In genomic region chr17:75695830-75696271, GRCh38 we compare ENCODE assay signal across 14 cellular contexts. TPM values are rescaled to one million over a fixed set of nuclear protein-coding genes. Genes with fewer than 3 reads are reported as not detected.
DNase-seq lines count a peak whose midpoint lies in the region; ATAC-seq, FAIRE-seq and TF ChIP-seq lines count a peak whose summit lies in the region.
"Had no signal": no experiment of that assay in that cellular context is flagged by ENCODE, and none has a peak within 500 bp of the region (broad histone marks: within the 10 kb centered on the region; RNA-seq: fewer than 3 reads in every experiment).

No MANE protein-coding gene starts in this region.

- H3K27me3 Mint-ChIP-seq in activated T-helper 2 cell treated with anti-CD3 and anti-CD28 coated beads, Interferon-gamma antibody, Interleukin-2, Interleukin-4, amounts not matched to agents 10 μg/mL and 5 μg/mL and 100 μg/mL, durations not matched to agents 14 hours and 24 hours and 36 hours (ENCODE audit: low read depth), result no peaks in the 10 kb centered on the region
- H3K27me3 Mint-ChIP-seq: activated CD4-positive, alpha-beta T cell treated with anti-CD3 and anti-CD28 coated beads for 36 hours; naive thymus-derived CD4-positive, alpha-beta T cell had no signal

- TF ChIP-seq CTCF in breast epithelium (IDR thresholded peaks at IDR 0.05) (no peak), psoas muscle (IDR thresholded peaks at IDR 0.05) (no peak)

- DNase-seq in GM23248, result no peak
- DNase-seq in breast epithelium (ENCODE audit: low spot score in 2 of 2), result peak in 1 of 2 donors; percentile 90
- DNase-seq in right cardiac atrium, result peak; percentile 57 to 84 (median 83)
- peak; percentile 65 to 91 for DNase-seq in psoas muscle
- no peak for DNase-seq in glomerular visceral epithelial cell (ENCODE audit: extremely low spot score)
- DNase-seq in urothelium cell line (ENCODE audit: low spot score), result no peak
- DNase-seq in activated T-helper 2 cell treated with anti-CD3 and anti-CD28 coated beads, Interferon-gamma antibody, Interleukin-2, Interleukin-4, amounts not matched to agents 10 μg/mL and 5 μg/mL and 100 μg/mL, durations not matched to agents 14 hours and 24 hours and 36 hours (ENCODE audit: low spot score), result no peak
- DNase-seq: activated CD4-positive, alpha-beta T cell treated with anti-CD3 and anti-CD28 coated beads for 36 hours; activated T-cell treated with anti-CD3 and anti-CD28 coated beads, Interleukin-2, amount 50 U/mL, for 72 hours; DMS153; naive thymus-derived CD4-positive, alpha-beta T cell had no signal

- no peak overlapping the region for H3K27ac Mint-ChIP-seq in activated T-helper 2 cell treated with anti-CD3 and anti-CD28 coated beads, Interferon-gamma antibody, Interleukin-2, Interleukin-4, amounts not matched to agents 10 μg/mL and 5 μg/mL and 100 μg/mL, durations not matched to agents 14 hours and 24 hours and 36 hours
- H3K27ac Mint-ChIP-seq: activated CD4-positive, alpha-beta T cell treated with anti-CD3 and anti-CD28 coated beads for 36 hours; activated T-cell treated with anti-CD3 and anti-CD28 coated beads, Interleukin-2, amount 50 U/mL, for 72 hours had no signal

- no peaks in the 10 kb centered on the region for H3K9me3 ChIP-seq in GM23248 (ENCODE audit: low read depth)
- no peaks in the 10 kb centered on the region for H3K9me3 ChIP-seq in breast epithelium
- H3K9me3 ChIP-seq in right cardiac atrium (ENCODE audit: control insufficient read depth, low read length), result no peaks in the 10 kb centered on the region
- no peaks in the 10 kb centered on the region for H3K9me3 ChIP-seq in psoas muscle

- no peak overlapping the region for H3K4me3 Mint-ChIP-seq in activated T-helper 2 cell treated with anti-CD3 and anti-CD28 coated beads, Interferon-gamma antibody, Interleukin-2, Interleukin-4, amounts not matched to agents 10 μg/mL and 5 μg/mL and 100 μg/mL, durations not matched to agents 14 hours and 24 hours and 36 hours (ENCODE audit: low read depth)
- H3K4me3 Mint-ChIP-seq: activated CD4-positive, alpha-beta T cell treated with anti-CD3 and anti-CD28 coated beads for 36 hours; activated T-cell treated with anti-CD3 and anti-CD28 coated beads, Interleukin-2, amount 50 U/mL, for 72 hours; naive thymus-derived CD4-positive, alpha-beta T cell had no signal

- H3K4me1 ChIP-seq in GM23248 (ENCODE audit: insufficient read depth) (peaks cover 66% of the 10 kb centered on the region), breast epithelium (peaks cover 29 to 56% of the 10 kb centered on the region in 2 donors), right cardiac atrium (ENCODE audit: control insufficient read depth, insufficient read depth, low read length) (peaks cover 17% of the 10 kb centered on the region), psoas muscle (peaks cover 91% of the 10 kb centered on the region)

- H3K4me2 ChIP-seq in GM23248 (ENCODE audit: unreplicated experiment), result peak overlapping the region; percentile 24

- no peaks in the 10 kb centered on the region for H3K9me2 ChIP-seq in GM23248 (ENCODE audit: insufficient read depth)

- H3K4me3 ChIP-seq in GM23248, result no peak overlapping the region
- H3K4me3 ChIP-seq in breast epithelium, result no peak overlapping the region
- H3K4me3 ChIP-seq in right cardiac atrium (ENCODE audit: low read length), result no peak overlapping the region
- H3K4me3 ChIP-seq in psoas muscle, result no peak overlapping the region
- H3K4me3 ChIP-seq: K562, SK-N-MC had no signal

- H3K4me1 Mint-ChIP-seq in activated T-helper 2 cell treated with anti-CD3 and anti-CD28 coated beads, Interferon-gamma antibody, Interleukin-2, Interleukin-4, amounts not matched to agents 10 μg/mL and 5 μg/mL and 100 μg/mL, durations not matched to agents 14 hours and 24 hours and 36 hours (ENCODE audit: low read depth), result peaks cover 17% of the 10 kb centered on the region

- in situ Hi-C loops in GM23248 (cut with MboI), result no loop called here

- ATAC-seq in right cardiac atrium (peak; percentile 17 to 63), psoas muscle (peak; percentile 63 to 72 (median 66)), GM19023 (IDR thresholded peaks at IDR 0.05; ENCODE audit: unreplicated experiment) (no peak)
- ATAC-seq: activated CD4-positive, alpha-beta T cell treated with anti-CD3 and anti-CD28 coated beads for 36 hours; activated T-cell treated with anti-CD3 and anti-CD28 coated beads, Interleukin-2, amount 50 U/mL, for 72 hours; K562; naive thymus-derived CD4-positive, alpha-beta T cell had no signal

- H3K27ac ChIP-seq in GM23248 (peak overlapping the region; percentile 90), breast epithelium (peak overlapping the region; percentile 94 to 98), right cardiac atrium (ENCODE audit: low read length) (peak overlapping the region; percentile 93), psoas muscle (peak overlapping the region; percentile 85)
- H3K27ac ChIP-seq: SK-N-MC had no signal

- 55 to 58% methylated on average over 12 of the region's 12 CpGs for WGBS in GM23248 (ENCODE audit: low coverage in 1 of 2, low lambda C conversion rate in 2 of 2, missing lambda C conversion rate in 2 of 2), 2 experiments
- WGBS in right cardiac atrium, result 62% methylated on average over 12 of the region's 12 CpGs
- WGBS in psoas muscle, 3 donors, result 29 to 32% (median 29%) methylated on average over 12 of the region's 12 CpGs

- H3K27me3 ChIP-seq in GM23248 (replicated peaks; ENCODE audit: insufficient read depth), result no peaks in the 10 kb centered on the region
- H3K27me3 ChIP-seq in breast epithelium, result no peaks in the 10 kb centered on the region
- H3K27me3 ChIP-seq in right cardiac atrium (ENCODE audit: control insufficient read depth, insufficient read depth), result no peaks in the 10 kb centered on the region
- no peaks in the 10 kb centered on the region for H3K27me3 ChIP-seq in psoas muscle (ENCODE audit: insufficient read depth in 3 of 3, low read length in 2 of 3)

- no peak overlapping the region for H2AFZ ChIP-seq in GM23248

- no peaks in the 10 kb centered on the region for H3K9me3 Mint-ChIP-seq in activated T-helper 2 cell treated with anti-CD3 and anti-CD28 coated beads, Interferon-gamma antibody, Interleukin-2, Interleukin-4, amounts not matched to agents 10 μg/mL and 5 μg/mL and 100 μg/mL, durations not matched to agents 14 hours and 24 hours and 36 hours
- H3K9me3 Mint-ChIP-seq: activated T-cell treated with anti-CD3 and anti-CD28 coated beads, Interleukin-2, amount 50 U/mL, for 72 hours; naive thymus-derived CD4-positive, alpha-beta T cell had no signal

- TF ChIP-seq POLR2A in breast epithelium (IDR thresholded peaks at IDR 0.05), result no peak

- intact Hi-C loops in breast epithelium (cut with DNase I; ENCODE audit: low total_unique reads), result no loop called here
- intact Hi-C loops in right cardiac atrium (cut with DNase I), result no loop called here
- intact Hi-C loops in psoas muscle (cut with DNase I), result no loop called here
- intact Hi-C loops in activated T-helper 2 cell treated with anti-CD3 and anti-CD28 coated beads, Interferon-gamma antibody, Interleukin-2, Interleukin-4, amounts not matched to agents 10 μg/mL and 5 μg/mL and 100 μg/mL, durations not matched to agents 14 hours and 24 hours and 36 hours (cut with micrococcal nuclease), result no loop called here

- no peaks in the 10 kb centered on the region for H4K20me1 ChIP-seq in GM23248 (ENCODE audit: insufficient read depth)

- peaks cover 41% of the 10 kb centered on the region for H3F3A ChIP-seq in GM23248 (ENCODE audit: insufficient read depth)

- peaks cover 39% of the 10 kb centered on the region for H3K36me3 Mint-ChIP-seq in activated T-helper 2 cell treated with anti-CD3 and anti-CD28 coated beads, Interferon-gamma antibody, Interleukin-2, Interleukin-4, amounts not matched to agents 10 μg/mL and 5 μg/mL and 100 μg/mL, durations not matched to agents 14 hours and 24 hours and 36 hours (ENCODE audit: low read depth)

- H3K9ac ChIP-seq in GM23248, result no peak overlapping the region

- peaks cover 60% of the 10 kb centered on the region for H3K79me2 ChIP-seq in GM23248 (ENCODE audit: insufficient read depth)

- FAIRE-seq in urothelium cell line (lab: Jason Lieb, UNC), result no peak
- FAIRE-seq: K562 had no signal

- peaks cover 7% of the 10 kb centered on the region; the same call in 1 of the 2 replicates for H3K36me3 ChIP-seq in GM23248 (ENCODE audit: low read depth)
- no peaks in the 10 kb centered on the region for H3K36me3 ChIP-seq in breast epithelium
- H3K36me3 ChIP-seq in psoas muscle (ENCODE audit: insufficient read depth in 1 of 2, low read depth in 1 of 2), result peaks cover 0 to 18% of the 10 kb centered on the region in 2 donors

RNA-seq across cellular contexts. Expression of gene ITGB4, which starts 25.4 kb away (rescaled TPM):
- total RNA-seq in GM23248 (2014; rRNA removed; shearing (Covaris generic)), result under 0.01 TPM in 1 of 2 replicates, not detected in the other
- polyA plus RNA-seq in GM23248 (2016; fragmentation: Nextera tagmentation; extraction: Ambion mirVana), result 1.1 and 1.5 TPM in 2 replicates
- total RNA-seq in breast epithelium, result 100 to 1,000 TPM in 1 of 3 donors, 10 to 100 TPM in 1, 1 to 10 TPM in 1; 9.8 to 125 (median 67.2) TPM
- 10 to 100 TPM; 19.9 to 29.7 (median 23.6) TPM for total RNA-seq in right cardiac atrium
- 12.7 TPM for polyA plus RNA-seq in right cardiac atrium
- total RNA-seq in psoas muscle, result 1 to 10 TPM; 1.3 to 5.7 (median 3.9) TPM
- polyA plus RNA-seq in psoas muscle, result 1 to 10 TPM; 1.5 to 2.1 (median 1.6) TPM
- total RNA-seq in activated T-helper 2 cell treated with anti-CD3 and anti-CD28 coated beads, Interferon-gamma antibody, Interleukin-2, Interleukin-4, amounts not matched to agents 10 μg/mL and 5 μg/mL and 100 μg/mL, durations not matched to agents 14 hours and 24 hours and 36 hours, result 1.3 and 2.0 TPM in 2 replicates

RNA-seq across cellular contexts. Expression of gene SAP30BP, which starts 28.7 kb away (rescaled TPM):
- total RNA-seq in GM23248 (2014; rRNA removed; shearing (Covaris generic)), result 60.8 and 93.7 TPM in 2 replicates
- polyA plus RNA-seq in GM23248 (2016; fragmentation: Nextera tagmentation; extraction: Ambion mirVana) (93.1 and 99.1 TPM in 2 replicates), right cardiac atrium (58.5 TPM), psoas muscle (100 to 1,000 TPM in 1 of 3 donors, 10 to 100 TPM in 2; 71.9 to 123 (median 79.4) TPM)
- total RNA-seq in breast epithelium (10 to 100 TPM; 68.3 to 89.5 (median 86.1) TPM), right cardiac atrium (10 to 100 TPM; 51.0 to 66.5 (median 56.3) TPM), psoas muscle (10 to 100 TPM; 40.9 to 68.5 (median 46.7) TPM)
- total RNA-seq in activated T-helper 2 cell treated with anti-CD3 and anti-CD28 coated beads, Interferon-gamma antibody, Interleukin-2, Interleukin-4, amounts not matched to agents 10 μg/mL and 5 μg/mL and 100 μg/mL, durations not matched to agents 14 hours and 24 hours and 36 hours, result 97.6 and 101 TPM in 2 replicates

RNA-seq across cellular contexts. Expression of gene RECQL5, which starts 28.9 kb away (rescaled TPM):
- total RNA-seq in GM23248 (2014; rRNA removed; shearing (Covaris generic)), result 12.8 and 21.4 TPM in 2 replicates
- polyA plus RNA-seq in GM23248 (2016; fragmentation: Nextera tagmentation; extraction: Ambion mirVana) (14.3 and 20.9 TPM in 2 replicates), right cardiac atrium (13.5 TPM), psoas muscle (10 to 100 TPM in 1 of 3 donors, 1 to 10 TPM in 2; 5.7 to 16.0 (median 7.8) TPM)
- total RNA-seq in breast epithelium (10 to 100 TPM; 10.7 to 22.8 (median 14.1) TPM), right cardiac atrium (10 to 100 TPM in 3 of 4 donors, 1 to 10 TPM in 1; 7.9 to 19.9 (median 14.8) TPM), psoas muscle (10 to 100 TPM in 2 of 4 donors, 1 to 10 TPM in 2; 6.8 to 15.5 (median 9.6) TPM)
- total RNA-seq in activated T-helper 2 cell treated with anti-CD3 and anti-CD28 coated beads, Interferon-gamma antibody, Interleukin-2, Interleukin-4, amounts not matched to agents 10 μg/mL and 5 μg/mL and 100 μg/mL, durations not matched to agents 14 hours and 24 hours and 36 hours, result 30.8 and 33.3 TPM in 2 replicates

Comparison
In these comparisons a context has a peak if more than half of its experiments do, and no peak if none do; other contexts are left out.
1. DNase-seq: peak in right cardiac atrium (3 of 3) and psoas muscle (2 of 2); none in GM23248 (single experiment), glomerular visceral epithelial cell (single experiment), urothelium cell line (single experiment) and activated T-helper 2 cell treated with anti-CD3 and anti-CD28 coated beads, Interferon-gamma antibody, Interleukin-2, Interleukin-4, amounts not matched to agents 10 μg/mL and 5 μg/mL and 100 μg/mL, durations not matched to agents 14 hours and 24 hours and 36 hours (single experiment).
2. Peak in every context shown above with its lines, with median percentiles within 50 percentile points of each other: H3K27ac ChIP-seq.